In genomic region chr15:99140590-99140989, GRCh38 we compare ENCODE assay signal across 23 cellular contexts. TPM values are rescaled to one million over a fixed set of nuclear protein-coding genes. Genes with fewer than 3 reads are reported as not detected.
DNase-seq lines count a peak whose midpoint lies in the region; ATAC-seq and TF ChIP-seq lines count a peak whose summit lies in the region.
"Had no signal": no experiment of that assay in that cellular context is flagged by ENCODE, and none has a peak within 500 bp of the region (broad histone marks: within the 10 kb centered on the region; RNA-seq: fewer than 3 reads in every experiment).

No MANE protein-coding gene starts in this region.

- H3K27me3 Mint-ChIP-seq in endodermal cell (ENCODE audit: insufficient read depth) (no peaks in the 10 kb centered on the region), osteocyte (ENCODE audit: unreplicated experiment) (no peaks in the 10 kb centered on the region)
- H3K27me3 Mint-ChIP-seq: CD4-positive, alpha-beta T cell had no signal

- TF ChIP-seq POLR2A in sigmoid colon (IDR thresholded peaks at IDR 0.05): no peak

- H3K4me3 Mint-ChIP-seq in endodermal cell (no peak overlapping the region), osteocyte (ENCODE audit: unreplicated experiment) (no peak overlapping the region)
- H3K4me3 Mint-ChIP-seq: CD14-positive monocyte; CD4-positive, alpha-beta T cell; CD8-positive, alpha-beta memory T cell; GM23338; H9 had no signal

- no peak overlapping the region for H2BK12ac ChIP-seq in mesenchymal stem cell (ENCODE audit: low read length in 2 of 2)

- H2BK5ac ChIP-seq in mesenchymal stem cell (ENCODE audit: low read depth, low read length, poor library complexity, severe bottlenecking): no peak overlapping the region

- peak; percentile 2 for DNase-seq in endodermal cell
- peak; percentile 11 for DNase-seq in osteocyte (ENCODE audit: extremely low spot score, unreplicated experiment)
- DNase-seq in sigmoid colon: no peak
- no peak for DNase-seq in Kasumi-1 (lab: John Stamatoyannopoulos, UW)
- DNase-seq in germinal center (ENCODE audit: low spot score): no peak
- DNase-seq in mesenchymal stem cell: no peak
- DNase-seq: 8988T; ACHN; AML-193; BE2C; CD4-positive, alpha-beta T cell; CD8-positive, alpha-beta memory T cell; DMS 273 treated with DMSO at 0.1 percent for 48 hours; DMS79; EL; GF-D8; H9 had no signal

- no peak overlapping the region for H3K4me2 ChIP-seq in mesenchymal stem cell (ENCODE audit: low read length, poor library complexity, severe bottlenecking)
- H3K4me2 ChIP-seq: A549; BLaER1 treated with 17β-estradiol and CSF1 and Interleukin-3, amounts not matched to agents 10 nM and 100 nM; GM23338 had no signal

- H3K36me3 Mint-ChIP-seq in endodermal cell (ENCODE audit: low read depth): peaks cover 30% of the 10 kb centered on the region
- H3K36me3 Mint-ChIP-seq in osteocyte (ENCODE audit: unreplicated experiment): peaks cover 17% of the 10 kb centered on the region
- H3K36me3 Mint-ChIP-seq: CD14-positive monocyte had no signal

- intact Hi-C loops in sigmoid colon (cut with DNase I): loop anchor here (5.0 kb wide), 1 partner anchor 33 kb away; the partner anchor contains the start of gene SYNM

- no peak overlapping the region for H3K18ac ChIP-seq in mesenchymal stem cell (ENCODE audit: low read depth in 1 of 2, low read length in 2 of 2)

- peaks cover 27% of the 10 kb centered on the region for H3K4me1 ChIP-seq in endodermal cell (ENCODE audit: control insufficient read depth, insufficient read depth, low read length)
- peaks cover 0 to 69% (median 56%) of the 10 kb centered on the region in 4 donors for H3K4me1 ChIP-seq in sigmoid colon
- peaks cover 9% of the 10 kb centered on the region for H3K4me1 ChIP-seq in mesenchymal stem cell (ENCODE audit: control insufficient read depth, insufficient read depth, low read depth, low read length)
- H3K4me1 ChIP-seq: BE2C; BLaER1 treated with 17β-estradiol and CSF1 and Interleukin-3, amounts not matched to agents 10 nM and 100 nM had no signal

- no peak overlapping the region for H3K27ac Mint-ChIP-seq in endodermal cell
- no peak overlapping the region for H3K27ac Mint-ChIP-seq in osteocyte (ENCODE audit: unreplicated experiment)
- H3K27ac Mint-ChIP-seq: CD14-positive monocyte; CD4-positive, alpha-beta T cell; CD8-positive, alpha-beta memory T cell; GM23338 had no signal

- no peak for TF ChIP-seq EP300 in sigmoid colon (IDR thresholded peaks at IDR 0.05)

- no peak overlapping the region for H3K14ac ChIP-seq in mesenchymal stem cell (ENCODE audit: low read length in 2 of 2)

- WGBS in endodermal cell (ENCODE audit: insufficient coverage in 1 of 2, insufficient read length in 1 of 2), 2 experiments: 90 to 98% methylated on average over 3 to 4 of the region's 4 CpGs
- WGBS in sigmoid colon, 2 donors: 97 to 98% methylated on average over 4 of the region's 4 CpGs
- WGBS in mesenchymal stem cell: 96% methylated on average over 3 of the region's 4 CpGs

- H4K8ac ChIP-seq in mesenchymal stem cell (ENCODE audit: low read length): no peak overlapping the region

- H4K91ac ChIP-seq in mesenchymal stem cell (ENCODE audit: low read length): no peak overlapping the region

- H3K79me1 ChIP-seq in mesenchymal stem cell (replicated peaks; ENCODE audit: low read length, poor library complexity, severe bottlenecking): no peaks in the 10 kb centered on the region

- H3K27ac ChIP-seq in endodermal cell (ENCODE audit: low read depth, low read length) (no peak overlapping the region), sigmoid colon (peak overlapping the region; percentile 90 to 100 (median 96)), mesenchymal stem cell (ENCODE audit: low read length, poor library complexity, severe bottlenecking) (no peak overlapping the region)
- H3K27ac ChIP-seq: A549; BLaER1 treated with 17β-estradiol and CSF1 and Interleukin-3, amounts not matched to agents 10 nM and 100 nM had no signal

- no peak overlapping the region for H3K4me3 ChIP-seq in endodermal cell (ENCODE audit: low read length)
- H3K4me3 ChIP-seq in sigmoid colon: no peak overlapping the region
- no peak overlapping the region for H3K4me3 ChIP-seq in mesenchymal stem cell (ENCODE audit: insufficient read depth in 1 of 2, low read depth in 1 of 2, low read length in 2 of 2)
- H3K4me3 ChIP-seq: A549; BLaER1 treated with 17β-estradiol and CSF1 and Interleukin-3, amounts not matched to agents 10 nM and 100 nM; GM23338 had no signal

- no peak for TF ChIP-seq CTCF in endodermal cell (conservative IDR thresholded peaks at IDR 0.05)
- TF ChIP-seq CTCF in osteocyte (IDR thresholded peaks at IDR 0.05): no peak
- no peak for TF ChIP-seq CTCF in sigmoid colon (IDR thresholded peaks at IDR 0.05)

- H3K9me3 ChIP-seq in endodermal cell (ENCODE audit: control insufficient read depth, low read length) (no peaks in the 10 kb centered on the region), sigmoid colon (no peaks in the 10 kb centered on the region), mesenchymal stem cell (ENCODE audit: control insufficient read depth, low read length) (no peaks in the 10 kb centered on the region)
- H3K9me3 ChIP-seq: A549; BE2C; BLaER1 treated with 17β-estradiol and CSF1 and Interleukin-3, amounts not matched to agents 10 nM and 100 nM had no signal

- H3K4me1 Mint-ChIP-seq in endodermal cell: peaks cover 51% of the 10 kb centered on the region
- H3K4me1 Mint-ChIP-seq in osteocyte (ENCODE audit: unreplicated experiment): peaks cover 26% of the 10 kb centered on the region
- H3K4me1 Mint-ChIP-seq: CD14-positive monocyte; CD8-positive, alpha-beta memory T cell had no signal

- H2AK5ac ChIP-seq in mesenchymal stem cell (ENCODE audit: low read length, severe bottlenecking): no peak overlapping the region

- no peak overlapping the region for H3K23ac ChIP-seq in mesenchymal stem cell (ENCODE audit: low read length in 2 of 2)

- H2BK15ac ChIP-seq in mesenchymal stem cell (ENCODE audit: low read depth, poor library complexity, severe bottlenecking): no peak overlapping the region

- H2AFZ ChIP-seq in mesenchymal stem cell (ENCODE audit: low read depth, low read length): no peak overlapping the region
- H2AFZ ChIP-seq: GM23338 had no signal

- no peaks in the 10 kb centered on the region for H3K27me3 ChIP-seq in endodermal cell (ENCODE audit: control insufficient read depth, insufficient read depth, low read length, poor library complexity, severe bottlenecking)
- no peaks in the 10 kb centered on the region for H3K27me3 ChIP-seq in sigmoid colon
- H3K27me3 ChIP-seq in mesenchymal stem cell (ENCODE audit: control insufficient read depth in 1 of 2, insufficient read depth in 1 of 2, low read length in 2 of 2): no peaks in the 10 kb centered on the region
- H3K27me3 ChIP-seq: BE2C; BLaER1 treated with 17β-estradiol and CSF1 and Interleukin-3, amounts not matched to agents 10 nM and 100 nM had no signal

- H3K9ac ChIP-seq in endodermal cell (ENCODE audit: extremely low read depth, low read length, poor library complexity, severe bottlenecking): no peak overlapping the region
- H3K9ac ChIP-seq in mesenchymal stem cell (ENCODE audit: low read length): no peak overlapping the region
- H3K9ac ChIP-seq: BLaER1 treated with 17β-estradiol and CSF1 and Interleukin-3, amounts not matched to agents 10 nM and 100 nM had no signal

- H2BK120ac ChIP-seq in mesenchymal stem cell (ENCODE audit: low read depth, low read length): no peak overlapping the region

- H3K4ac ChIP-seq in mesenchymal stem cell (ENCODE audit: low read depth in 1 of 2, low read length in 2 of 2): no peak overlapping the region

- H3K9me3 Mint-ChIP-seq in endodermal cell (no peaks in the 10 kb centered on the region), osteocyte (ENCODE audit: unreplicated experiment) (no peaks in the 10 kb centered on the region)
- H3K9me3 Mint-ChIP-seq: CD4-positive, alpha-beta T cell; CD8-positive, alpha-beta memory T cell; GM23338; H9 had no signal

- no peak for ATAC-seq in HG02852 (IDR thresholded peaks at IDR 0.05; ENCODE audit: unreplicated experiment)
- ATAC-seq: A549, GM23338, HCT116 had no signal

- H3K36me3 ChIP-seq in endodermal cell (ENCODE audit: control insufficient read depth, insufficient read depth, low read length) (peaks cover 9% of the 10 kb centered on the region), sigmoid colon (peaks cover 9 to 25% (median 20%) of the 10 kb centered on the region in 4 donors), mesenchymal stem cell (ENCODE audit: control insufficient read depth in 1 of 2, insufficient read depth in 2 of 2, low read depth in 1 of 2, low read length in 2 of 2) (peaks cover 18 to 28% of the 10 kb centered on the region in 2 experiments)
- H3K36me3 ChIP-seq: BLaER1 treated with 17β-estradiol and CSF1 and Interleukin-3, amounts not matched to agents 10 nM and 100 nM had no signal

RNA-seq across cellular contexts. Expression of gene SYNM, which starts 35.7 kb away (rescaled TPM):
- 10 to 100 TPM in 1 of 2 donors, 1 to 10 TPM in 1; 2.3 to 12.5 TPM for total RNA-seq in endodermal cell
- polyA plus RNA-seq in endodermal cell (2013, experiment 1 of 2): 2.0 TPM
- polyA plus RNA-seq in endodermal cell (2013, experiment 2 of 2): 2.5 TPM
- 5.5 and 5.9 TPM in 2 replicates for total RNA-seq in osteocyte
- 1,000 to 10,000 TPM in 3 of 4 donors, 100 to 1,000 TPM in 1; 731 to 1,357 (median 1,117) TPM for total RNA-seq in sigmoid colon
- 10 to 100 TPM in 1 of 3 donors, 1 to 10 TPM in 1, under 1 TPM in 1; 0.69 to 31.9 (median 9.0) TPM for polyA plus RNA-seq in sigmoid colon
- polyA plus RNA-seq in mesenchymal stem cell (2013, experiment 1 of 2): 6.0 TPM
- polyA plus RNA-seq in mesenchymal stem cell (2013, experiment 2 of 2): 5.7 TPM

Comparison
In these comparisons a context has a peak if more than half of its experiments do, and no peak if none do; other contexts are left out.
1. DNase-seq: peak in endodermal cell (single experiment) and osteocyte (single experiment); none in sigmoid colon (single experiment), Kasumi-1 (0 of 2), germinal center (single experiment) and mesenchymal stem cell (single experiment).
2. H3K27ac ChIP-seq: peak in sigmoid colon (4 of 4); none in endodermal cell (single experiment) and mesenchymal stem cell (single experiment).
3. RNA of gene SYNM, which starts 35.7 kb away (total RNA-seq): 731 to 1,357 TPM in sigmoid colon; 2.3 to 12.5 TPM in endodermal cell and 5.5 to 5.9 TPM in osteocyte; every median in the first group is over 10 times any median in the second.